27 cellular contexts compared by ENCODE assay signal in genomic region chr11:123132881-123133280, GRCh38.
DNase-seq lines count a peak whose midpoint lies in the region; FAIRE-seq and TF ChIP-seq lines count a peak whose summit lies in the region.
"Had no signal": no experiment of that assay in that cellular context is flagged by ENCODE, and none has a peak within 500 bp of the region (broad histone marks: within the 10 kb centered on the region; RNA-seq: fewer than 3 reads in every experiment).

No MANE protein-coding gene starts in this region.

- H3K27ac ChIP-seq in RWPE1 (peak overlapping the region; percentile 43), mesenchymal stem cell (ENCODE audit: low read length, poor library complexity, severe bottlenecking) (no peak overlapping the region)
- H3K27ac ChIP-seq: parathyroid adenoma, VCaP had no signal

- H3K79me1 ChIP-seq in mesenchymal stem cell (replicated peaks; ENCODE audit: low read length, poor library complexity, severe bottlenecking): peaks cover 6% of the 10 kb centered on the region

- no peak overlapping the region for H3K4me2 ChIP-seq in mesenchymal stem cell (ENCODE audit: low read length, poor library complexity, severe bottlenecking)

- CTCF ChIA-PET in RWPE1 (lab: Yijun Ruan, JAX): interaction anchor here (0.6 kb wide), 1 partner anchor 30 kb away, joined by 4 read pairs; no protein-coding TSS in a partner anchor

- H2BK12ac ChIP-seq in mesenchymal stem cell (ENCODE audit: low read length in 2 of 2): no peak overlapping the region

- H2BK5ac ChIP-seq in mesenchymal stem cell (ENCODE audit: low read depth, low read length, poor library complexity, severe bottlenecking): no peak overlapping the region

- H4K91ac ChIP-seq in mesenchymal stem cell (ENCODE audit: low read length): no peak overlapping the region

- no peak overlapping the region for H2AK5ac ChIP-seq in mesenchymal stem cell (ENCODE audit: low read length, severe bottlenecking)

- H3K9ac ChIP-seq in mesenchymal stem cell (ENCODE audit: low read length): peak overlapping the region; percentile 7
- H3K9ac ChIP-seq: parathyroid adenoma had no signal

- no peak overlapping the region for H3K4me3 ChIP-seq in mesenchymal stem cell (ENCODE audit: insufficient read depth in 1 of 2, low read depth in 1 of 2, low read length in 2 of 2)
- H3K4me3 ChIP-seq: spleen had no signal

- no peak overlapping the region for H3K23ac ChIP-seq in mesenchymal stem cell (ENCODE audit: low read length in 2 of 2)

- peak overlapping the region in 1 of 2 experiments; percentile 43 for H3K18ac ChIP-seq in mesenchymal stem cell (ENCODE audit: low read depth in 1 of 2, low read length in 2 of 2)

- no peaks in the 10 kb centered on the region for H3K27me3 ChIP-seq in mesenchymal stem cell (ENCODE audit: control insufficient read depth in 1 of 2, insufficient read depth in 1 of 2, low read length in 2 of 2)
- H3K27me3 ChIP-seq: spleen had no signal

- H3K4me1 ChIP-seq in mesenchymal stem cell (ENCODE audit: control insufficient read depth, insufficient read depth, low read depth, low read length): peaks cover 9% of the 10 kb centered on the region
- H3K4me1 ChIP-seq: parathyroid adenoma had no signal

- POLR2A ChIA-PET in RWPE1 (lab: Yijun Ruan, JAX; ENCODE audit: low non-redundant PET): no interaction called here

- no peak overlapping the region for H2AFZ ChIP-seq in mesenchymal stem cell (ENCODE audit: low read depth, low read length)
- H2AFZ ChIP-seq: parathyroid adenoma had no signal

- no peak overlapping the region for H2BK15ac ChIP-seq in mesenchymal stem cell (ENCODE audit: low read depth, poor library complexity, severe bottlenecking)

- 95% methylated on average over 6 of the region's 6 CpGs for WGBS in mesenchymal stem cell

- no peak overlapping the region for H3K4ac ChIP-seq in mesenchymal stem cell (ENCODE audit: low read depth in 1 of 2, low read length in 2 of 2)

- no peaks in the 10 kb centered on the region for H3K9me3 ChIP-seq in mesenchymal stem cell (ENCODE audit: control insufficient read depth, low read length)
- H3K9me3 ChIP-seq: spleen had no signal

- H3K36me3 ChIP-seq in mesenchymal stem cell (ENCODE audit: control insufficient read depth in 1 of 2, insufficient read depth in 2 of 2, low read depth in 1 of 2, low read length in 2 of 2): peaks cover 0 to 17% of the 10 kb centered on the region in 2 experiments
- H3K36me3 ChIP-seq: spleen had no signal

- no peak overlapping the region for H2BK120ac ChIP-seq in mesenchymal stem cell (ENCODE audit: low read depth, low read length)

- H4K8ac ChIP-seq in mesenchymal stem cell (ENCODE audit: low read length): no peak overlapping the region

- TF ChIP-seq CTCF in RWPE1 (conservative IDR thresholded peaks at IDR 0.05; ENCODE audit: low read depth) (no peak), D721Med (IDR thresholded peaks at IDR 0.05; ENCODE audit: insufficient read depth, missing control alignments) (no peak)

- peak; percentile 19 for FAIRE-seq in A204.1 (lab: Jason Lieb, UNC)
- FAIRE-seq in D721Med (lab: Jason Lieb, UNC): no peak
- FAIRE-seq: H1 had no signal

- DNase-seq in RWPE1 (ENCODE audit: low spot score) (no peak), mesenchymal stem cell (no peak), stromal cell of bone marrow (ENCODE audit: low read depth) (peak; percentile 28), D721Med (ENCODE audit: insufficient read length, low spot score) (no peak), SK-N-DZ (ENCODE audit: low spot score) (no peak), NCI-H748 (lab: John Stamatoyannopoulos, UW; ENCODE audit: unreplicated experiment) (no peak)
- no peak for DNase-seq in activated CD8-positive, alpha-beta memory T cell treated with anti-CD3 and anti-CD28 coated beads, Interleukin-2, amount 50 U/mL, for 4 hours
- DNase-seq: 8988T; activated CD4-positive, alpha-beta T cell treated with anti-CD3 and anti-CD28 coated beads for 48 hours; activated effector memory CD4-positive, alpha-beta T cell treated with anti-CD3 and anti-CD28 coated beads, Interleukin-2, amount 50 U/mL, for 16 hours; activated T-cell treated with anti-CD3 and anti-CD28 coated beads, Interleukin-2, amount 50 U/mL, for 24 hours; DMS79 treated with DMSO at 0.1 percent for 48 hours; KBM-7; left colon; NCI-H1930; NCI-H2227 treated with DMSO at 0.1 percent for 48 hours; NCI-H526 treated with DMSO at 0.1 percent for 48 hours; PC-3; SHP77; spleen; stimulated activated CD4-positive, alpha-beta T cell treated with anti-CD3 and anti-CD28 coated beads, Interleukin-2, amount 100 ng/mL, for 24 hours; stimulated activated naive CD8-positive, alpha-beta T cell treated with anti-CD3 and anti-CD28 coated beads, Interleukin-15, amount 100 ng/mL, for 72 hours; T1000 had no signal

- H3K14ac ChIP-seq in mesenchymal stem cell (ENCODE audit: low read length in 2 of 2): no peak overlapping the region
